23 cellular contexts compared by ENCODE assay signal in genomic region chr3:146777941-146778340, GRCh38.
"Had no signal": no experiment of that assay in that cellular context is flagged by ENCODE, and none has a peak within 500 bp of the region (broad histone marks: within the 10 kb centered on the region; RNA-seq: fewer than 3 reads in every experiment).

No MANE protein-coding gene starts in this region.

- ATAC-seq: activated CD8-positive, alpha-beta T cell treated with anti-CD3 and anti-CD28 coated beads, Interleukin-2, amount 10 ng/mL, durations not matched to agents 7 days and 5 days; Panc1 had no signal

- H3K27me3 ChIP-seq: breast epithelium, SJSA1 had no signal

- H3K27ac ChIP-seq: breast epithelium, SJSA1 had no signal

- DNase-seq: activated CD4-positive, alpha-beta T cell treated with anti-CD3 and anti-CD28 coated beads for 48 hours; activated CD4-positive, alpha-beta T cell treated with anti-CD3 and anti-CD28 coated beads, Interleukin-2, amount 50 U/mL, for 4 hours; activated CD4-positive, CD25-positive, alpha-beta regulatory T cell treated with anti-CD3 and anti-CD28 coated beads, Interleukin-2, amount 50 U/mL, for 72 hours; activated CD8-positive, alpha-beta memory T cell treated with anti-CD3 and anti-CD28 coated beads, Interleukin-2, amount 50 U/mL, for 48 hours; activated CD8-positive, alpha-beta T cell treated with anti-CD3 and anti-CD28 coated beads, Interleukin-2, amount 10 ng/mL, durations not matched to agents 7 days and 5 days; activated naive CD4-positive, alpha-beta T cell treated with anti-CD3 and anti-CD28 coated beads, Interleukin-2, amount 50 U/mL, for 16 hours; activated T-cell treated with anti-CD3 and anti-CD28 coated beads, Interleukin-2, amount 50 U/mL, for 1 hour; aorta; Kasumi-1; KBM-7; NCI-H1417; NCI-H1930; NCI-H2107; NCI-H446; NCI-H524; NCI-H748 treated with DMSO at 0.1 percent for 48 hours; NK-92 treated with Interleukin-12 subunit alpha and Interleukin-12 subunit beta, amount 100 ng/mL, for 24 hours; OCI-M1; SHP77; T-helper 9 cell had no signal

- H3K36me3 ChIP-seq: breast epithelium, SJSA1 had no signal

- H3K4me3 ChIP-seq: breast epithelium, SJSA1 had no signal

- H3K4me1 ChIP-seq: breast epithelium, SJSA1 had no signal

- H3K9me3 ChIP-seq: breast epithelium, SJSA1 had no signal
